Comparison of ENCODE assay signal across 23 cellular contexts in genomic region chr20:35048739-35049138, GRCh38. TPM values are rescaled to one million over a fixed set of nuclear protein-coding genes. Genes with fewer than 3 reads are reported as not detected.
A peak's percentile ranks its signal among the peaks of the same experiment; 100 is the strongest.
DNase-seq lines count a peak whose midpoint lies in the region; ATAC-seq, FAIRE-seq and TF ChIP-seq lines count a peak whose summit lies in the region.
"Had no signal": no experiment of that assay in that cellular context is flagged by ENCODE, and none has a peak within 500 bp of the region (broad histone marks: within the 10 kb centered on the region; RNA-seq: fewer than 3 reads in every experiment).

No MANE protein-coding gene starts in this region.

- no peak for FAIRE-seq in astrocyte (lab: Jason Lieb, UNC)
- FAIRE-seq: D721Med, GM18507, islet of Langerhans had no signal

- no peak overlapping the region for H3K4me2 ChIP-seq in astrocyte (ENCODE audit: low read length)

- H3K27ac Mint-ChIP-seq in astrocyte (ENCODE audit: unreplicated experiment) = peak overlapping the region; percentile 58
- H3K27ac Mint-ChIP-seq: activated CD4-positive, alpha-beta T cell treated with anti-CD3 and anti-CD28 coated beads, Interleukin-2, amount 10 ng/mL, durations not matched to agents 7 days and 5 days had no signal

- H3K36me3 Mint-ChIP-seq in astrocyte (ENCODE audit: low read depth, unreplicated experiment) = peaks cover 21% of the 10 kb centered on the region

- no peaks in the 10 kb centered on the region for H3K27me3 Mint-ChIP-seq in astrocyte (ENCODE audit: low read depth, unreplicated experiment)
- H3K27me3 Mint-ChIP-seq: activated CD4-positive, alpha-beta T cell treated with anti-CD3 and anti-CD28 coated beads, Interleukin-2, amount 10 ng/mL, durations not matched to agents 7 days and 5 days had no signal

- H3K9me3 Mint-ChIP-seq in astrocyte (ENCODE audit: unreplicated experiment) = no peaks in the 10 kb centered on the region
- H3K9me3 Mint-ChIP-seq: activated CD4-positive, alpha-beta T cell treated with anti-CD3 and anti-CD28 coated beads, Interleukin-2, amount 10 ng/mL, durations not matched to agents 7 days and 5 days had no signal

- H3K4me1 ChIP-seq in astrocyte (ENCODE audit: insufficient read depth, low read length) = peaks cover 4% of the 10 kb centered on the region
- H3K4me1 ChIP-seq: lower lobe of right lung, Peyer's patch had no signal

- no peak overlapping the region for H3K4me3 Mint-ChIP-seq in astrocyte (ENCODE audit: unreplicated experiment)
- H3K4me3 Mint-ChIP-seq: activated CD4-positive, alpha-beta T cell treated with anti-CD3 and anti-CD28 coated beads, Interleukin-2, amount 10 ng/mL, durations not matched to agents 7 days and 5 days had no signal

- peaks cover 38% of the 10 kb centered on the region for H3K36me3 ChIP-seq in astrocyte (ENCODE audit: insufficient read depth, low read length)

- TF ChIP-seq CTCF in astrocyte (IDR thresholded peaks at IDR 0.05; ENCODE audit: insufficient read depth, low read depth, low read length) = no peak

- H3K9me3 ChIP-seq in astrocyte (ENCODE audit: insufficient read depth, low read depth, low read length) = no peaks in the 10 kb centered on the region
- H3K9me3 ChIP-seq: lower lobe of right lung, MG63, Peyer's patch had no signal

- peaks cover 35% of the 10 kb centered on the region for H3K79me2 ChIP-seq in astrocyte (ENCODE audit: insufficient read depth, low read length)

- peaks cover 17% of the 10 kb centered on the region for H3K4me1 Mint-ChIP-seq in astrocyte (ENCODE audit: low read depth, unreplicated experiment)
- H3K4me1 Mint-ChIP-seq: activated CD4-positive, alpha-beta T cell treated with anti-CD3 and anti-CD28 coated beads, Interleukin-2, amount 10 ng/mL, durations not matched to agents 7 days and 5 days had no signal

- no peak for ATAC-seq in HG03565 (IDR thresholded peaks at IDR 0.05; ENCODE audit: unreplicated experiment)
- ATAC-seq in GM21515 (IDR thresholded peaks at IDR 0.05; ENCODE audit: unreplicated experiment) = no peak
- ATAC-seq: lower lobe of right lung, right cardiac atrium had no signal

- DNase-seq in C1 segment of cervical spinal cord (lab: John Stamatoyannopoulos, UW) (peak in 11 of 14 donors; percentile 17 to 80 (median 60)), astrocyte (ENCODE audit: low read depth) (no peak), hypothalamus (lab: John Stamatoyannopoulos, UW) (peak in 42 of 51 donors; percentile 3 to 93 (median 62)), posterior cingulate gyrus (peak in 8 of 10 donors; percentile 52 to 95 (median 69)), AG20443 (ENCODE audit: low spot score) (no peak)
- DNase-seq in central memory CD4-positive, alpha-beta T cell = no peak
- DNase-seq: ACHN; activated CD4-positive, alpha-beta T cell treated with anti-CD3 and anti-CD28 coated beads, Interleukin-2, amount 10 ng/mL, durations not matched to agents 7 days and 5 days; activated gamma-delta T cell; lower lobe of right lung; MG63; NCI-H1436; NCI-H510A; Peyer's patch; right cardiac atrium; WERI-Rb-1 had no signal

- no peak overlapping the region for H3K4me3 ChIP-seq in astrocyte (ENCODE audit: insufficient read depth, low read depth, low read length)
- H3K4me3 ChIP-seq: lower lobe of right lung, MG63, Peyer's patch had no signal

- no peaks in the 10 kb centered on the region for H3K27me3 ChIP-seq in astrocyte (ENCODE audit: insufficient read depth, low read length)
- H3K27me3 ChIP-seq: MG63, Peyer's patch had no signal

- intact Hi-C loops in posterior cingulate gyrus (cut with DNase I) = no loop called here

- H3K27ac ChIP-seq in astrocyte (ENCODE audit: low read depth, low read length) = no peak overlapping the region
- H3K27ac ChIP-seq: C4-2B, epithelial cell of prostate, lower lobe of right lung, Peyer's patch, WERI-Rb-1 had no signal

- H3K9ac ChIP-seq in astrocyte (ENCODE audit: low read length) = no peak overlapping the region

- H2AFZ ChIP-seq in astrocyte (ENCODE audit: low read depth, low read length) = no peak overlapping the region

- H4K20me1 ChIP-seq in astrocyte (ENCODE audit: insufficient read depth, low read length) = peaks cover 48% of the 10 kb centered on the region

RNA-seq across cellular contexts. Expression of gene TRPC4AP, which starts 43.9 kb away (rescaled TPM):
- total RNA-seq in astrocyte = 92.0 and 92.6 TPM in 2 replicates

Comparison
In these comparisons a context has a peak if more than half of its experiments do, and no peak if none do; other contexts are left out.
1. DNase-seq: peak in C1 segment of cervical spinal cord (11 of 14), hypothalamus (42 of 51) and posterior cingulate gyrus (8 of 10); none in astrocyte (single experiment), central memory CD4-positive, alpha-beta T cell (single experiment) and AG20443 (single experiment).